Comparison of ENCODE assay signal across 8 cellular contexts in the genomic region with DNA sequence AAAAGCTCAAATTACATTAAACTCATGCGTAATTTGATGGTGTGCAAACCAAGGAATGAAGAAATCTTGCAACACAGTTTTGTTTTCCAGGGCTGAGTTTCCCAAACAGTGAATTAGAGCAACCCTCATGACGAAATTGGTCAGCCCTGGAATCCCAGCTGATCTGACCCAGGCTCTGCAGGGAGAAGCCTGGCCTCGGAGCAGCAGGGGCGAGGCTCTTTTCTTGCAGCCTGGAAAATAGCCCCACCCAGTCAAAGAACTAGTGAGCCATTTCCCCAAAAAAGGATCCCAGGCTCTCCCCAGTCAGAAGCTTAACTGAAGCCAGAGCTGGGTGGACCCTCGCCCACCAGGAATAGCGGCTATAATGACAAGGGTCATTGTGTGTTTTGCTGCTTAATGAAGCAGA.
DNase-seq lines count a peak whose midpoint lies in the region; TF ChIP-seq lines count a peak whose summit lies in the region.
"Had no signal": no experiment of that assay in that cellular context is flagged by ENCODE, and none has a peak within 500 bp of the region (broad histone marks: within the 10 kb centered on the region; RNA-seq: fewer than 3 reads in every experiment).

No MANE protein-coding gene starts in this region.

- intact Hi-C loops in vagina (cut with DNase I), result no loop called here

- peaks cover 3% of the 10 kb centered on the region for H3K27me3 Mint-ChIP-seq in nephron progenitor cell (ENCODE audit: low read depth, poor library complexity)
- H3K27me3 Mint-ChIP-seq: activated naive CD8-positive, alpha-beta T cell had no signal

- H3K9me3 Mint-ChIP-seq in nephron progenitor cell, result no peaks in the 10 kb centered on the region

- peak overlapping the region; percentile 48 for H3K27ac Mint-ChIP-seq in nephron progenitor cell
- H3K27ac Mint-ChIP-seq: activated naive CD8-positive, alpha-beta T cell had no signal

- H3K36me3 ChIP-seq in vagina, result no peaks in the 10 kb centered on the region

- H3K4me3 Mint-ChIP-seq in nephron progenitor cell, result peak overlapping the region; percentile 8
- H3K4me3 Mint-ChIP-seq: activated naive CD8-positive, alpha-beta T cell had no signal

- no peaks in the 10 kb centered on the region for H3K9me3 ChIP-seq in vagina

- no peak for TF ChIP-seq POLR2A in vagina (IDR thresholded peaks at IDR 0.05)

- TF ChIP-seq CTCF in nephron progenitor cell (IDR thresholded peaks at IDR 0.05), result no peak
- no peak for TF ChIP-seq CTCF in vagina (IDR thresholded peaks at IDR 0.05)

- no peaks in the 10 kb centered on the region for H3K36me3 Mint-ChIP-seq in nephron progenitor cell (ENCODE audit: low read depth)
- H3K36me3 Mint-ChIP-seq: activated naive CD8-positive, alpha-beta T cell had no signal

- H3K27ac ChIP-seq in vagina, result peak overlapping the region; percentile 86

- H3K4me3 ChIP-seq in vagina, result peak overlapping the region in 1 of 2 donors; percentile 28

- H3K4me1 Mint-ChIP-seq in nephron progenitor cell, result peaks cover 69% of the 10 kb centered on the region

- no peaks in the 10 kb centered on the region for H3K27me3 ChIP-seq in vagina

- H3K4me1 ChIP-seq in vagina, result peaks cover 44% of the 10 kb centered on the region

- DNase-seq in RPMI7951 (ENCODE audit: low read depth) (peak; percentile 55), fibroblast of peridontal ligament (ENCODE audit: extremely low read depth) (peak; percentile 100), nephron progenitor cell (no peak), vagina (ENCODE audit: extremely low spot score in 2 of 2) (peak in 1 of 2 donors; percentile 94), nucleus accumbens (lab: John Stamatoyannopoulos, UW) (no peak), NCI-H1105 (lab: John Stamatoyannopoulos, UW) (no peak)
- no peak for DNase-seq in activated T-cell treated with anti-CD3 and anti-CD28 coated beads, Interleukin-2, amount 50 U/mL, for 1 hour

Comparison
In these comparisons a context has a peak if more than half of its experiments do, and no peak if none do; other contexts are left out.
1. DNase-seq: peak in RPMI7951 (single experiment) and fibroblast of peridontal ligament (single experiment); none in nephron progenitor cell (single experiment), nucleus accumbens (0 of 56), activated T-cell treated with anti-CD3 and anti-CD28 coated beads, Interleukin-2, amount 50 U/mL, for 1 hour (single experiment) and NCI-H1105 (single experiment).